ENCODE assay signal across 11 cellular contexts in the genomic region with DNA sequence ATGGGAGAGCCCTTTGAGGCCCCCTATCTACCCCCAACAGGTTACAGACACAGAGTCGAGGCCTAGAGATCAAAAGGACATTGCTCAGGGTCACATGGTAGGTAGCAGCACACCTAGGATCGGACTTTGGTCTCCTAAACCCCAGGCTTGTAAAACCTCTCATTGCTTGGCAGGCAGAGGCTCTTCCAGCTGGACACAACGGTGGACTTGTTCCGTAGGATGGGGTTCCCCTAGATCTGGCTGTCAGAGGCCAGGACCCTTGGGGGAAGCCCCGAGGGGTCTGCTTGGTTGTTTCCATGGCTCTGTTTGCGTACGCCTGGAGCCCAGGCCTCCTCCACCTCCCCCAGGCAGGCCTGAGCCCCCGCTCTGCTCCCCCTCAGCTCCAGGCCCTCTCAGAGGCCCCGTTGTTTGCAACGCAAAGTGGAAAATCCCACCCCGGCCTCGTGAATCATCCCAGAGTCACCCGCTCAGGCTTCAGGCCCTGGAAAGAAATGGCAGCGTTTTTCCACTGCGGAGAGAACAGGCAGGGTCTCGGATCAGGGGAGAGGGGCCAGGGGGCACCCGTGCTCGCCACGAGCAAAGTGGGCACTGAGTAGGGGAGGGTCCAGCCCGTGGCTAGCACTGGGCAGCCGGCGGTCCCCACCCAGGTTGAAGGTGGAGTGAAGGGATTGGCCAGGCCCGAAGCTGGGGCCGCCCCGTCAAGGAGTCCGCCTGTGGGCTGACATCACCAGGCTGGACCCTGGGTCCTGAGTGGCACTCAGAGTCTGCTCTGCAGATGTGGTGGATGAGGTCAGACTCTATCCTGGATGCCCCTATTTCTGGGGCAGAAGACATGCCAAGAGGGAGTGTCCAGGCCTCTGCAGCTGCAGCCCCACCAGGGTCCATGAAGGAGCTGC. TPM values are rescaled to one million over a fixed set of nuclear protein-coding genes. Genes with fewer than 3 reads are reported as not detected.
A peak's percentile ranks its signal among the peaks of the same experiment; 100 is the strongest.
DNase-seq lines count a peak whose midpoint lies in the region; ATAC-seq, FAIRE-seq and TF ChIP-seq lines count a peak whose summit lies in the region.
"Had no signal": no experiment of that assay in that cellular context is flagged by ENCODE, and none has a peak within 500 bp of the region (broad histone marks: within the 10 kb centered on the region; RNA-seq: fewer than 3 reads in every experiment).

No MANE protein-coding gene starts in this region.

- CTCF ChIA-PET in K562 (lab: Yijun Ruan, JAX; ENCODE audit: low intra/inter-chr PET ratio), result interaction anchor here (0.5 kb wide), 1 partner anchor 296 kb away, joined by 4 read pairs; no protein-coding TSS in a partner anchor

- TF ChIP-seq POLR2A in K562 (conservative IDR thresholded peaks at IDR 0.05), result no peak

- intact Hi-C loops in K562 (cut with micrococcal nuclease) (no loop called here), sciatic nerve (cut with DNase I) (no loop called here)

- no peaks in the 10 kb centered on the region for H3K9me3 ChIP-seq in K562 (replicated peaks; ENCODE audit: control insufficient read depth, insufficient read depth, low read depth, low read length)

- H3K4me3 ChIP-seq in K562, result no peak overlapping the region

- no peak for TF ChIP-seq CTCF in K562 (IDR thresholded peaks at IDR 0.05 in 2 of 3, conservative IDR thresholded peaks at IDR 0.05 in 1 of 3; ENCODE audit: insufficient read depth in 2 of 3, low read depth in 1 of 3, low read length in 3 of 3)

- peaks cover 2 to 57% of the 10 kb centered on the region in 2 experiments; a peak in 3 of 5 replicates for H3K27me3 ChIP-seq in K562 (ENCODE audit: control insufficient read depth in 2 of 2, insufficient read depth in 2 of 2, low read length in 2 of 2)

- H2AFZ ChIP-seq in K562 (ENCODE audit: low read depth, low read length), result no peak overlapping the region

- BruUV-seq in K562 (replicated peaks; lab: Mats Ljungman, UMichigan), result no TSS peak

- H4K20me1 ChIP-seq in K562 (replicated peaks; ENCODE audit: control insufficient read depth, insufficient read depth, low read length), result peaks cover 18% of the 10 kb centered on the region

- no peak overlapping the region for H3K4me2 ChIP-seq in K562 (ENCODE audit: insufficient read depth, low read length)
- H3K4me2 ChIP-seq: KMS-11 had no signal

- H3K9me1 ChIP-seq in K562 (ENCODE audit: control insufficient read depth, insufficient read depth, low read length), result no peaks in the 10 kb centered on the region

- H3K9ac ChIP-seq in K562 (ENCODE audit: insufficient read depth in 1 of 2, low read depth in 2 of 2, low read length in 2 of 2), result no peak overlapping the region
- H3K9ac ChIP-seq: KMS-11 had no signal

- no peak overlapping the region for H3K27ac ChIP-seq in K562 (ENCODE audit: extremely low read depth, low read depth, low read length)
- H3K27ac ChIP-seq: KMS-11 had no signal

- peak; percentile 72 for DNase-seq in GM03348 (ENCODE audit: low spot score)
- DNase-seq in K562 (ENCODE audit: extremely low read depth in 1 of 4, low spot score in 3 of 4), result no peak
- peak in 26 of 51 donors; percentile 9 to 77 (median 32) for DNase-seq in hypothalamus (lab: John Stamatoyannopoulos, UW)
- no peak for DNase-seq in sciatic nerve (ENCODE audit: low spot score)
- DNase-seq: stimulated activated naive CD4-positive, alpha-beta T cell treated with Interleukin-2 at 50 U/mL for 16 hours had no signal

- ATAC-seq in K562, result no peak; the same call in 2 of the 3 replicates
- ATAC-seq in sciatic nerve, result peak; percentile 52
- no peak for ATAC-seq in HG03135 (IDR thresholded peaks at IDR 0.05; ENCODE audit: unreplicated experiment)
- no peak for ATAC-seq in HG03039 (IDR thresholded peaks at IDR 0.05; ENCODE audit: unreplicated experiment)
- ATAC-seq in HG03025 (IDR thresholded peaks at IDR 0.05; ENCODE audit: low FRiP score, unreplicated experiment), result no peak
- no peak for ATAC-seq in GM21423 (IDR thresholded peaks at IDR 0.05; ENCODE audit: unreplicated experiment)

- FAIRE-seq in K562 (lab: Jason Lieb, UNC), result no peak
- FAIRE-seq: frontal cortex had no signal

- peaks cover 0 to 8% of the 10 kb centered on the region in 2 experiments; a peak in 2 of 5 replicates for H3K4me1 ChIP-seq in K562 (replicated peaks in 1 of 2; ENCODE audit: control insufficient read depth in 2 of 2, insufficient read depth in 2 of 2, low read length in 2 of 2)

- in situ Hi-C loops in K562 (cut with MboI), result no loop called here

- no peaks in the 10 kb centered on the region for H3K36me3 ChIP-seq in K562 (ENCODE audit: control insufficient read depth, insufficient read depth, low read length)

- POLR2A ChIA-PET in K562 (lab: Yijun Ruan, JAX), result no interaction called here

- no peaks in the 10 kb centered on the region for H3K79me2 ChIP-seq in K562 (ENCODE audit: control insufficient read depth, insufficient read depth, low read length)

- WGBS in K562 (ENCODE audit: insufficient coverage, low coverage, missing lambda C conversion rate), result 25% methylated on average over 19 of the region's 26 CpGs

- no peak for TF ChIP-seq RAD21 in K562 (CRISPR knock-in tag; conservative IDR thresholded peaks at IDR 0.05 in 1 of 2, IDR thresholded peaks at IDR 0.05 in 1 of 2)

- no peak for TF ChIP-seq EP300 in K562 (IDR thresholded peaks at IDR 0.05; ENCODE audit: low read length)

TF ChIP-seq in K562, 482 proteins besides CTCF, POLR2A, EP300 and RAD21:
- TF ChIP-seq ESRRA (IDR thresholded peaks at IDR 0.05; ENCODE audit: borderline replicate concordance, low read depth), result 0 out of 2 replicates have a peak, but pooled peaks have one; percentile 1
- peak; percentile 1; the same call in 1 of the 2 replicates for TF ChIP-seq ADNP (tag; IDR thresholded peaks at IDR 0.05)
- TF ChIP-seq ZNF707 (CRISPR knock-in tag; conservative IDR thresholded peaks at IDR 0.05), result no peak

RNA-seq across cellular contexts. Expression of a gene that starts 19.8 kb away (rescaled TPM):
- total RNA-seq in K562 (2011; cell fraction: chromatin; rRNA removed; ENCODE audit: low replicate concordance), result not detected in 2 replicates
- not detected in 2 replicates for total RNA-seq in K562 (2011; cell fraction: nucleolus; rRNA removed)
- total RNA-seq in K562 (2011; cell fraction: nucleoplasm; rRNA removed), result not detected in 2 replicates
- total RNA-seq in K562 (2014; rRNA removed) (0.08 TPM in 1 of 2 replicates, not detected in the other), K562 (2014; rRNA removed; fragmentation: Illumina TruSeq; extraction: Trizol) (not detected in 2 replicates), K562 (2015; rRNA removed; fragmentation: Illumina TruSeq; extraction: Trizol) (not detected in 2 replicates), K562 (2021) (0.07 and 0.16 TPM in 2 replicates), sciatic nerve (42.4 TPM)
- polyA plus RNA-seq in K562 (2011; rRNA removed) (not detected in 2 replicates), K562 (2014; fragmentation: Illumina TruSeq; extraction: Trizol) (not detected in 2 replicates), K562 (2014; fragmentation: Nextera tagmentation; extraction: Ambion mirVana) (not detected), K562 (2014; rRNA removed) (0.07 TPM in 1 of 2 replicates, not detected in the other)
- polyA plus RNA-seq in K562 (2011; cell fraction: cytosol; rRNA removed), result not detected in 2 replicates
- 0.04 TPM in 1 of 2 replicates, not detected in the other for polyA plus RNA-seq in K562 (2011; cell fraction: nucleus; rRNA removed)
- not detected in 2 replicates for polyA plus RNA-seq in K562 (2012)
- not detected in 2 replicates for polyA minus RNA-seq in K562 (2011; rRNA and poly(A)+ RNA removed)
- polyA minus RNA-seq in K562 (2011; cell fraction: cytosol; rRNA and poly(A)+ RNA removed), result not detected in 2 replicates
- 0.13 TPM in 1 of 2 replicates, not detected in the other for polyA minus RNA-seq in K562 (2011; cell fraction: nucleus; rRNA and poly(A)+ RNA removed)

Comparison
In these comparisons a context has a peak if more than half of its experiments do, and no peak if none do; other contexts are left out.
1. DNase-seq: peak in GM03348 (single experiment) and hypothalamus (26 of 51); none in K562 (0 of 4) and sciatic nerve (single experiment).
2. RNA of a gene that starts 19.8 kb away (total RNA-seq): 42.4 TPM in sciatic nerve (single experiment); 0.07 to 0.16 TPM in K562; every median in the first group is over 10 times any median in the second.